Comparison of ENCODE assay signal across 1 cellular context in the genomic region with DNA sequence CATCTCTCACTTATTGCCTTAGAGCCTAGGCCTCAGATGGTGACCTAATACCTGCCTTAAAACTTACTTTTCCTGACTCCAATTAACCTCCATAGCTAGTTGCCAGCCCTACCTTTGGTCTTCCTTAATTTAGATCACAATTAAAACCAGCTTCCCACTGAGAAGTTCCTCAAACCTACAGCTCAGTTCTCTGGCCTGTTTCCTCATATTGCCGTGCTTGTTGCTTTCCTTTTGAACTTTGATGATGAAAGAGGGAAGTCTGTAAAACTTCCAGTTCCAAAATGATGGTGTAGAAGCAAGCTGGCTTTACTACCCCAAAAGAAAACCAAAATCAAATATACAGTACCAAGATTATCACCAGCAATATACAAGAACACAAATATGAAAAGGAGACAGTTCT.
TF ChIP-seq lines count a peak whose summit lies in the region.

No MANE protein-coding gene starts in this region.

TF ChIP-seq in GM23338, 12 proteins besides CTCF, POLR2A, EP300 and RAD21 (continued from another document):
- TF ChIP-seq, protein P1, sequence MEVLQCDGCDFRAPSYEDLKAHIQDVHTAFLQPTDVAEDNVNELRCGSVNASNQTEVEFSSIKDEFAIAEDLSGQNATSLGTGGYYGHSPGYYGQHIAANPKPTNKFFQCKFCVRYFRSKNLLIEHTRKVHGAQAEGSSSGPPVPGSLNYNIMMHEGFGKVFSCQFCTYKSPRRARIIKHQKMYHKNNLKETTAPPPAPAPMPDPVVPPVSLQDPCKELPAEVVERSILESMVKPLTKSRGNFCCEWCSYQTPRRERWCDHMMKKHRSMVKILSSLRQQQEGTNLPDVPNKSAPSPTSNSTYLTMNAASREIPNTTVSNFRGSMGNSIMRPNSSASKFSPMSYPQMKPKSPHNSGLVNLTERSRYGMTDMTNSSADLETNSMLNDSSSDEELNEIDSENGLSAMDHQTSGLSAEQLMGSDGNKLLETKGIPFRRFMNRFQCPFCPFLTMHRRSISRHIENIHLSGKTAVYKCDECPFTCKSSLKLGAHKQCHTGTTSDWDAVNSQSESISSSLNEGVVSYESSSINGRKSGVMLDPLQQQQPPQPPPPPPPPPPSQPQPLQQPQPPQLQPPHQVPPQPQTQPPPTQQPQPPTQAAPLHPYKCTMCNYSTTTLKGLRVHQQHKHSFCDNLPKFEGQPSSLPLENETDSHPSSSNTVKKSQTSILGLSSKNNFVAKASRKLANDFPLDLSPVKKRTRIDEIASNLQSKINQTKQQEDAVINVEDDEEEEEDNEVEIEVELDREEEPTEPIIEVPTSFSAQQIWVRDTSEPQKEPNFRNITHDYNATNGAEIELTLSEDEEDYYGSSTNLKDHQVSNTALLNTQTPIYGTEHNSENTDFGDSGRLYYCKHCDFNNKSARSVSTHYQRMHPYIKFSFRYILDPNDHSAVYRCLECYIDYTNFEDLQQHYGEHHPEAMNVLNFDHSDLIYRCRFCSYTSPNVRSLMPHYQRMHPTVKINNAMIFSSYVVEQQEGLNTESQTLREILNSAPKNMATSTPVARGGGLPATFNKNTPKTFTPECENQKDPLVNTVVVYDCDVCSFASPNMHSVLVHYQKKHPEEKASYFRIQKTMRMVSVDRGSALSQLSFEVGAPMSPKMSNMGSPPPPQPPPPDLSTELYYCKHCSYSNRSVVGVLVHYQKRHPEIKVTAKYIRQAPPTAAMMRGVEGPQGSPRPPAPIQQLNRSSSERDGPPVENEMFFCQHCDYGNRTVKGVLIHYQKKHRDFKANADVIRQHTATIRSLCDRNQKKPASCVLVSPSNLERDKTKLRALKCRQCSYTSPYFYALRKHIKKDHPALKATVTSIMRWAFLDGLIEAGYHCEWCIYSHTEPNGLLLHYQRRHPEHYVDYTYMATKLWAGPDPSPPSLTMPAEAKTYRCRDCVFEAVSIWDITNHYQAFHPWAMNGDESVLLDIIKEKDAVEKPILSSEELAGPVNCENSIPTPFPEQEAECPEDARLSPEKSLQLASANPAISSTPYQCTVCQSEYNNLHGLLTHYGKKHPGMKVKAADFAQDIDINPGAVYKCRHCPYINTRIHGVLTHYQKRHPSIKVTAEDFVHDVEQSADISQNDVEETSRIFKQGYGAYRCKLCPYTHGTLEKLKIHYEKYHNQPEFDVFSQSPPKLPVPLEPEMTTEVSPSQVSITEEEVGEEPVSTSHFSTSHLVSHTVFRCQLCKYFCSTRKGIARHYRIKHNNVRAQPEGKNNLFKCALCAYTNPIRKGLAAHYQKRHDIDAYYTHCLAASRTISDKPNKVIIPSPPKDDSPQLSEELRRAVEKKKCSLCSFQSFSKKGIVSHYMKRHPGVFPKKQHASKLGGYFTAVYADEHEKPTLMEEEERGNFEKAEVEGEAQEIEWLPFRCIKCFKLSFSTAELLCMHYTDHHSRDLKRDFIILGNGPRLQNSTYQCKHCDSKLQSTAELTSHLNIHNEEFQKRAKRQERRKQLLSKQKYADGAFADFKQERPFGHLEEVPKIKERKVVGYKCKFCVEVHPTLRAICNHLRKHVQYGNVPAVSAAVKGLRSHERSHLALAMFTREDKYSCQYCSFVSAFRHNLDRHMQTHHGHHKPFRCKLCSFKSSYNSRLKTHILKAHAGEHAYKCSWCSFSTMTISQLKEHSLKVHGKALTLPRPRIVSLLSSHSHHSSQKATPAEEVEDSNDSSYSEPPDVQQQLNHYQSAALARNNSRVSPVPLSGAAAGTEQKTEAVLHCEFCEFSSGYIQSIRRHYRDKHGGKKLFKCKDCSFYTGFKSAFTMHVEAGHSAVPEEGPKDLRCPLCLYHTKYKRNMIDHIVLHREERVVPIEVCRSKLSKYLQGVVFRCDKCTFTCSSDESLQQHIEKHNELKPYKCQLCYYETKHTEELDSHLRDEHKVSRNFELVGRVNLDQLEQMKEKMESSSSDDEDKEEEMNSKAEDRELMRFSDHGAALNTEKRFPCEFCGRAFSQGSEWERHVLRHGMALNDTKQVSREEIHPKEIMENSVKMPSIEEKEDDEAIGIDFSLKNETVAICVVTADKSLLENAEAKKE (CRISPR knock-in tag; IDR thresholded peaks at IDR 0.05): no peak
- TF ChIP-seq ZNF114 (CRISPR knock-in tag; IDR thresholded peaks at IDR 0.05) (no peak), POLR2AphosphoS5 (IDR thresholded peaks at IDR 0.05; ENCODE audit: low read depth) (no peak), JUNB (IDR thresholded peaks at IDR 0.05; ENCODE audit: unreplicated experiment) (no peak)
- TF ChIP-seq, protein P2, sequence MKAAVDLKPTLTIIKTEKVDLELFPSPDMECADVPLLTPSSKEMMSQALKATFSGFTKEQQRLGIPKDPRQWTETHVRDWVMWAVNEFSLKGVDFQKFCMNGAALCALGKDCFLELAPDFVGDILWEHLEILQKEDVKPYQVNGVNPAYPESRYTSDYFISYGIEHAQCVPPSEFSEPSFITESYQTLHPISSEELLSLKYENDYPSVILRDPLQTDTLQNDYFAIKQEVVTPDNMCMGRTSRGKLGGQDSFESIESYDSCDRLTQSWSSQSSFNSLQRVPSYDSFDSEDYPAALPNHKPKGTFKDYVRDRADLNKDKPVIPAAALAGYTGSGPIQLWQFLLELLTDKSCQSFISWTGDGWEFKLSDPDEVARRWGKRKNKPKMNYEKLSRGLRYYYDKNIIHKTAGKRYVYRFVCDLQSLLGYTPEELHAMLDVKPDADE (IDR thresholded peaks at IDR 0.05): no peak
- TF ChIP-seq, protein P3, sequence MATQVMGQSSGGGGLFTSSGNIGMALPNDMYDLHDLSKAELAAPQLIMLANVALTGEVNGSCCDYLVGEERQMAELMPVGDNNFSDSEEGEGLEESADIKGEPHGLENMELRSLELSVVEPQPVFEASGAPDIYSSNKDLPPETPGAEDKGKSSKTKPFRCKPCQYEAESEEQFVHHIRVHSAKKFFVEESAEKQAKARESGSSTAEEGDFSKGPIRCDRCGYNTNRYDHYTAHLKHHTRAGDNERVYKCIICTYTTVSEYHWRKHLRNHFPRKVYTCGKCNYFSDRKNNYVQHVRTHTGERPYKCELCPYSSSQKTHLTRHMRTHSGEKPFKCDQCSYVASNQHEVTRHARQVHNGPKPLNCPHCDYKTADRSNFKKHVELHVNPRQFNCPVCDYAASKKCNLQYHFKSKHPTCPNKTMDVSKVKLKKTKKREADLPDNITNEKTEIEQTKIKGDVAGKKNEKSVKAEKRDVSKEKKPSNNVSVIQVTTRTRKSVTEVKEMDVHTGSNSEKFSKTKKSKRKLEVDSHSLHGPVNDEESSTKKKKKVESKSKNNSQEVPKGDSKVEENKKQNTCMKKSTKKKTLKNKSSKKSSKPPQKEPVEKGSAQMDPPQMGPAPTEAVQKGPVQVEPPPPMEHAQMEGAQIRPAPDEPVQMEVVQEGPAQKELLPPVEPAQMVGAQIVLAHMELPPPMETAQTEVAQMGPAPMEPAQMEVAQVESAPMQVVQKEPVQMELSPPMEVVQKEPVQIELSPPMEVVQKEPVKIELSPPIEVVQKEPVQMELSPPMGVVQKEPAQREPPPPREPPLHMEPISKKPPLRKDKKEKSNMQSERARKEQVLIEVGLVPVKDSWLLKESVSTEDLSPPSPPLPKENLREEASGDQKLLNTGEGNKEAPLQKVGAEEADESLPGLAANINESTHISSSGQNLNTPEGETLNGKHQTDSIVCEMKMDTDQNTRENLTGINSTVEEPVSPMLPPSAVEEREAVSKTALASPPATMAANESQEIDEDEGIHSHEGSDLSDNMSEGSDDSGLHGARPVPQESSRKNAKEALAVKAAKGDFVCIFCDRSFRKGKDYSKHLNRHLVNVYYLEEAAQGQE (IDR thresholded peaks at IDR 0.05; ENCODE audit: unreplicated experiment): no peak
